ENCODE assay signal across 14 cellular contexts in genomic region chr5:133875179-133875578, GRCh38.
DNase-seq lines count a peak whose midpoint lies in the region; ATAC-seq and TF ChIP-seq lines count a peak whose summit lies in the region.
"Had no signal": no experiment of that assay in that cellular context is flagged by ENCODE, and none has a peak within 500 bp of the region (broad histone marks: within the 10 kb centered on the region; RNA-seq: fewer than 3 reads in every experiment).

No MANE protein-coding gene starts in this region.

- intact Hi-C loops in activated CD8-positive, alpha-beta T cell treated with anti-CD3 and anti-CD28 coated beads for 36 hours (cut with micrococcal nuclease), result no loop called here
- intact Hi-C loops in posterior cingulate gyrus (cut with DNase I), result no loop called here

- H3K4me3 Mint-ChIP-seq in activated CD8-positive, alpha-beta T cell treated with anti-CD3 and anti-CD28 coated beads for 36 hours, result no peak overlapping the region
- H3K4me3 Mint-ChIP-seq in activated CD8-positive, alpha-beta T cell treated with anti-CD3 and anti-CD28 coated beads, Interleukin-2, amount 10 ng/mL, durations not matched to agents 7 days and 5 days, result no peak overlapping the region
- no peak overlapping the region for H3K4me3 Mint-ChIP-seq in activated naive CD8-positive, alpha-beta T cell treated with anti-CD3 and anti-CD28 coated beads for 36 hours
- H3K4me3 Mint-ChIP-seq: CD4-positive, alpha-beta memory T cell had no signal

- no peak for TF ChIP-seq CTCF in activated CD8-positive, alpha-beta T cell treated with anti-CD3 and anti-CD28 coated beads for 36 hours (IDR thresholded peaks at IDR 0.05)
- no peak for TF ChIP-seq CTCF in HEK293 (tag by site-specific recombination; IDR thresholded peaks at IDR 0.05)

- peaks cover 33% of the 10 kb centered on the region for H3K4me1 Mint-ChIP-seq in activated CD8-positive, alpha-beta T cell treated with anti-CD3 and anti-CD28 coated beads for 36 hours (ENCODE audit: low read depth)
- no peaks in the 10 kb centered on the region for H3K4me1 Mint-ChIP-seq in activated CD8-positive, alpha-beta T cell treated with anti-CD3 and anti-CD28 coated beads, Interleukin-2, amount 10 ng/mL, durations not matched to agents 7 days and 5 days (ENCODE audit: low read depth)
- peaks cover 39% of the 10 kb centered on the region for H3K4me1 Mint-ChIP-seq in activated naive CD8-positive, alpha-beta T cell treated with anti-CD3 and anti-CD28 coated beads for 36 hours
- H3K4me1 Mint-ChIP-seq: CD4-positive, alpha-beta memory T cell had no signal

- DNase-seq in activated CD8-positive, alpha-beta T cell treated with anti-CD3 and anti-CD28 coated beads for 36 hours, result no peak
- no peak for DNase-seq in activated CD8-positive, alpha-beta T cell treated with anti-CD3 and anti-CD28 coated beads, Interleukin-2, amount 10 ng/mL, durations not matched to agents 7 days and 5 days
- DNase-seq in activated naive CD8-positive, alpha-beta T cell treated with anti-CD3 and anti-CD28 coated beads for 36 hours, result no peak
- DNase-seq in posterior cingulate gyrus, result no peak
- DNase-seq: BE2C; CD4-positive, alpha-beta memory T cell; DMS79 treated with DMSO at 0.1 percent for 48 hours; EL; GM23248; H7 had no signal

- H3K79me2 ChIP-seq in ACC112 (ENCODE audit: control insufficient read depth, insufficient read depth, low read length, unreplicated experiment), result no peaks in the 10 kb centered on the region

- ATAC-seq in activated CD8-positive, alpha-beta T cell treated with anti-CD3 and anti-CD28 coated beads for 36 hours, result no peak
- no peak for ATAC-seq in activated CD8-positive, alpha-beta T cell treated with anti-CD3 and anti-CD28 coated beads, Interleukin-2, amount 10 ng/mL, durations not matched to agents 7 days and 5 days
- no peak for ATAC-seq in HG03520 (IDR thresholded peaks at IDR 0.05; ENCODE audit: unreplicated experiment)

- H3K27ac Mint-ChIP-seq in activated CD8-positive, alpha-beta T cell treated with anti-CD3 and anti-CD28 coated beads for 36 hours, result peak overlapping the region; percentile 81
- H3K27ac Mint-ChIP-seq in activated CD8-positive, alpha-beta T cell treated with anti-CD3 and anti-CD28 coated beads, Interleukin-2, amount 10 ng/mL, durations not matched to agents 7 days and 5 days, result no peak overlapping the region
- H3K27ac Mint-ChIP-seq in activated naive CD8-positive, alpha-beta T cell treated with anti-CD3 and anti-CD28 coated beads for 36 hours, result peak overlapping the region; percentile 90
- H3K27ac Mint-ChIP-seq: CD4-positive, alpha-beta memory T cell had no signal

- peaks cover 10% of the 10 kb centered on the region for H3K9me3 Mint-ChIP-seq in activated CD8-positive, alpha-beta T cell treated with anti-CD3 and anti-CD28 coated beads for 36 hours
- H3K9me3 Mint-ChIP-seq in activated CD8-positive, alpha-beta T cell treated with anti-CD3 and anti-CD28 coated beads, Interleukin-2, amount 10 ng/mL, durations not matched to agents 7 days and 5 days (ENCODE audit: insufficient read depth), result peaks cover 4% of the 10 kb centered on the region
- peaks cover 25% of the 10 kb centered on the region for H3K9me3 Mint-ChIP-seq in activated naive CD8-positive, alpha-beta T cell treated with anti-CD3 and anti-CD28 coated beads for 36 hours

- H3K4me1 ChIP-seq in ACC112 (ENCODE audit: control insufficient read depth, insufficient read depth, low read length, unreplicated experiment), result peaks cover 37% of the 10 kb centered on the region
- H3K4me1 ChIP-seq in HEK293 (ENCODE audit: control insufficient read depth, insufficient read depth, low read length), result no peaks in the 10 kb centered on the region; the same call in 1 of the 2 replicates

- no peaks in the 10 kb centered on the region; the same call in 1 of the 2 replicates for H3K27me3 ChIP-seq in ACC112 (ENCODE audit: insufficient read depth, low read length)
- H3K27me3 ChIP-seq: BE2C had no signal

- no peak overlapping the region for H2AFZ ChIP-seq in ACC112 (ENCODE audit: low read length, unreplicated experiment)
- H2AFZ ChIP-seq: GM23248 had no signal

- H3K36me3 ChIP-seq in ACC112 (ENCODE audit: insufficient read depth, low read length) (no peaks in the 10 kb centered on the region), HEK293 (ENCODE audit: control insufficient read depth in 2 of 2, insufficient read depth in 1 of 2, low read length in 2 of 2) (no peaks in the 10 kb centered on the region)
- H3K36me3 ChIP-seq: BE2C had no signal

- H3K27ac ChIP-seq in ACC112 (ENCODE audit: low read depth, low read length), result peak overlapping the region; percentile 69
- H3K27ac ChIP-seq in HEK293 (ENCODE audit: extremely low read depth, low read depth, low read length), result no peak overlapping the region
- H3K27ac ChIP-seq: C4-2B, GM23248 had no signal

- no peaks in the 10 kb centered on the region for H3K9me3 ChIP-seq in HEK293 (ENCODE audit: control insufficient read depth, insufficient read depth, low read depth, low read length)
- H3K9me3 ChIP-seq: BE2C had no signal

- POLR2A ChIA-PET in activated CD8-positive, alpha-beta T cell treated with anti-CD3 and anti-CD28 coated beads for 36 hours (lab: Charles Lee), result no interaction called here
- POLR2A ChIA-PET in activated CD8-positive, alpha-beta T cell treated with anti-CD3 and anti-CD28 coated beads, Interleukin-2, amount 10 ng/mL, durations not matched to agents 7 days and 5 days (lab: Charles Lee), result no interaction called here
- POLR2A ChIA-PET in HEK293 (lab: Yijun Ruan, JAX), result no interaction called here

- H3K4me3 ChIP-seq in ACC112 (ENCODE audit: low read depth, low read length), result no peak overlapping the region
- H3K4me3 ChIP-seq in HEK293 (ENCODE audit: low read depth, low read length), result no peak overlapping the region
- H3K4me3 ChIP-seq: GM23248 had no signal

- H3K36me3 Mint-ChIP-seq in activated CD8-positive, alpha-beta T cell treated with anti-CD3 and anti-CD28 coated beads for 36 hours (ENCODE audit: low read depth), result peaks cover 4% of the 10 kb centered on the region
- H3K36me3 Mint-ChIP-seq in activated CD8-positive, alpha-beta T cell treated with anti-CD3 and anti-CD28 coated beads, Interleukin-2, amount 10 ng/mL, durations not matched to agents 7 days and 5 days (ENCODE audit: low read depth), result peaks cover 3% of the 10 kb centered on the region
- H3K36me3 Mint-ChIP-seq in activated naive CD8-positive, alpha-beta T cell treated with anti-CD3 and anti-CD28 coated beads for 36 hours, result peaks cover 10% of the 10 kb centered on the region

- CTCF ChIA-PET in activated CD8-positive, alpha-beta T cell treated with anti-CD3 and anti-CD28 coated beads for 36 hours (lab: Charles Lee), result no interaction called here
- CTCF ChIA-PET in activated CD8-positive, alpha-beta T cell treated with anti-CD3 and anti-CD28 coated beads, Interleukin-2, amount 10 ng/mL, durations not matched to agents 7 days and 5 days (lab: Charles Lee), result interaction anchor here (2.1 kb wide), 1 partner anchor 452 kb away, joined by 6 read pairs; no protein-coding TSS in a partner anchor
- CTCF ChIA-PET in HEK293 (lab: Yijun Ruan, JAX), result interaction anchor here (0.5 to 1.0 kb wide), 4 partner anchors 9 to 725 kb away, joined by 3 to 4 read pairs (median 3); no protein-coding TSS in a partner anchor

- H3K27me3 Mint-ChIP-seq in activated CD8-positive, alpha-beta T cell treated with anti-CD3 and anti-CD28 coated beads for 36 hours, result peaks cover 4% of the 10 kb centered on the region
- H3K27me3 Mint-ChIP-seq in activated CD8-positive, alpha-beta T cell treated with anti-CD3 and anti-CD28 coated beads, Interleukin-2, amount 10 ng/mL, durations not matched to agents 7 days and 5 days (ENCODE audit: low read depth), result no peaks in the 10 kb centered on the region
- no peaks in the 10 kb centered on the region for H3K27me3 Mint-ChIP-seq in activated naive CD8-positive, alpha-beta T cell treated with anti-CD3 and anti-CD28 coated beads for 36 hours

TF ChIP-seq in HEK293, 187 proteins besides CTCF, POLR2A, EP300 and RAD21:
- no peak for TF ChIP-seq ZNF366 (tag by site-specific recombination; conservative IDR thresholded peaks at IDR 0.05)
- no peak for TF ChIP-seq MYNN (tag by site-specific recombination; IDR thresholded peaks at IDR 0.05; ENCODE audit: borderline replicate concordance)
- TF ChIP-seq ZNF211 (tag by site-specific recombination; IDR thresholded peaks at IDR 0.05; ENCODE audit: low read depth), result peak; percentile 93
- TF ChIP-seq ZNF777 (tag by site-specific recombination; IDR thresholded peaks at IDR 0.05; ENCODE audit: borderline replicate concordance), result no peak
- peak; percentile 43 for TF ChIP-seq SETDB1 (IDR thresholded peaks at IDR 0.05; ENCODE audit: insufficient read length, low read length)
- no peak for TF ChIP-seq ZNF404 (tag by site-specific recombination; IDR thresholded peaks at IDR 0.05)
- no peak for TF ChIP-seq KLF10 (tag by site-specific recombination; IDR thresholded peaks at IDR 0.05)
